Comparison of ENCODE assay signal across 31 cellular contexts in the genomic region with DNA sequence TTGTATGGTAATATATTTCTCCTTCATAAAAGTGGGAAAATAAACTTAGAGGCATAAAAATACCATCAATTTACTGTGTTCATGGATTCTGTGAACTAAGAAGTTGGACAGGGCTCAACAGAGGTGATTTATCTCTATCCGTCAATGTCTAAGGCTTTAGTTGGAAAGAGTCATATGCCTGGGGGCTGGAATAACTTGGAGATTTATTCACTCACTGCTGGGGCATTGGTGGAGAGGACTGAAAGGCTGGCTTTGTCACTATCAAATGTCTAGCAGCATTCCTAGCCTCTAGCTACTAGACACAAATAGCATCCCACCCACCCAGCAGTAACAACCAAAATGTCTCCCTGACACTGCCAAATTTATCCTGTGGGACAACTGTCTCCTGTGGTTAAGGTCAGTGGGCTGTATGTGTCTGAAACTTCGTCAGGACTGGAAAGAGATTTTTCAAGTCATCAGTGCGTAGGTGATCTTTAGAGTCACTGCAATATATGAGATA.
"Had no signal": no experiment of that assay in that cellular context is flagged by ENCODE, and none has a peak within 500 bp of the region (broad histone marks: within the 10 kb centered on the region; RNA-seq: fewer than 3 reads in every experiment).

No MANE protein-coding gene starts in this region.

- H3K4me1 Mint-ChIP-seq: activated naive CD4-positive, alpha-beta T cell treated with anti-CD3 and anti-CD28 coated beads, Interleukin-2, amount 10 ng/mL, durations not matched to agents 7 days and 5 days; activated naive CD8-positive, alpha-beta T cell treated with anti-CD3 and anti-CD28 coated beads, Interleukin-2, amount 10 ng/mL, durations not matched to agents 7 days and 5 days; nephron progenitor cell; stimulated activated naive B cell treated with anti-CD40 and anti-IgM and Interleukin-4, amounts not matched to agents 10 μg/mL and 1 μg/mL and 100 μg/mL, for 72 hours; T-helper 17 cell had no signal

- FAIRE-seq: astrocyte, endothelial cell of umbilical vein had no signal

- H3K27ac ChIP-seq: brain microvascular endothelial cell, heart right ventricle, left lung, lower lobe of right lung, ovary, prostate gland, stomach, thyroid gland, WERI-Rb-1 had no signal

- H3K9me3 ChIP-seq: heart right ventricle, left lung, lower lobe of right lung, ovary, prostate gland, stomach, thyroid gland had no signal

- H3K4me3 ChIP-seq: heart right ventricle, left lung, lower lobe of right lung, ovary, prostate gland, stomach, thyroid gland had no signal

- H3K27me3 ChIP-seq: brain microvascular endothelial cell, left lung, ovary, stomach, thyroid gland had no signal

- H3K4me3 Mint-ChIP-seq: activated CD4-positive, alpha-beta memory T cell treated with anti-CD3 and anti-CD28 coated beads for 36 hours; activated naive CD4-positive, alpha-beta T cell treated with anti-CD3 and anti-CD28 coated beads, Interleukin-2, amount 10 ng/mL, durations not matched to agents 7 days and 5 days; activated naive CD8-positive, alpha-beta T cell treated with anti-CD3 and anti-CD28 coated beads, Interleukin-2, amount 10 ng/mL, durations not matched to agents 7 days and 5 days; activated T-helper 1 cell treated with anti-CD3 and anti-CD28 coated beads, Interleukin-12 subunit alpha, Interleukin-12 subunit beta, Interleukin-2, Interleukin-4 antibody, amounts not matched to agents 30 ng/mL and 10 ng/mL and 1 ng/mL, durations not matched to agents 14 hours and 24 hours and 36 hours; nephron progenitor cell; stimulated activated naive B cell treated with anti-CD40 and anti-IgM and Interleukin-4, amounts not matched to agents 10 μg/mL and 1 μg/mL and 100 μg/mL, for 72 hours; T-helper 17 cell had no signal

- H3K9me3 Mint-ChIP-seq: activated CD4-positive, alpha-beta memory T cell treated with anti-CD3 and anti-CD28 coated beads for 36 hours; activated naive CD4-positive, alpha-beta T cell treated with anti-CD3 and anti-CD28 coated beads, Interleukin-2, amount 10 ng/mL, durations not matched to agents 7 days and 5 days; activated T-helper 1 cell treated with anti-CD3 and anti-CD28 coated beads, Interleukin-12 subunit alpha, Interleukin-12 subunit beta, Interleukin-2, Interleukin-4 antibody, amounts not matched to agents 30 ng/mL and 10 ng/mL and 1 ng/mL, durations not matched to agents 14 hours and 24 hours and 36 hours had no signal

- DNase-seq: activated CD4-positive, alpha-beta memory T cell treated with anti-CD3 and anti-CD28 coated beads for 36 hours; activated CD4-positive, alpha-beta T cell treated with anti-CD3 and anti-CD28 coated beads for 48 hours; activated CD8-positive, alpha-beta memory T cell treated with anti-CD3 and anti-CD28 coated beads, Interleukin-2, amount 50 U/mL, for 4 hours; activated effector memory CD4-positive, alpha-beta T cell treated with anti-CD3 and anti-CD28 coated beads, Interleukin-2, amount 50 U/mL, for 16 hours; activated naive CD4-positive, alpha-beta T cell treated with anti-CD3 and anti-CD28 coated beads, Interleukin-2, amount 10 ng/mL, durations not matched to agents 7 days and 5 days; activated naive CD8-positive, alpha-beta T cell treated with anti-CD3 and anti-CD28 coated beads, Interleukin-2, amount 10 ng/mL, durations not matched to agents 7 days and 5 days; activated T-cell treated with anti-CD3 and anti-CD28 coated beads, Interleukin-2, amount 50 U/mL, for 1 hour; brain microvascular endothelial cell; cortex of kidney; foreskin fibroblast; heart right ventricle; left lung; lower lobe of right lung; mesenchymal stem cell; nephron progenitor cell; ovary; retina; stimulated activated CD4-positive, alpha-beta T cell treated with anti-CD3 and anti-CD28 coated beads, Interleukin-15, amount 100 ng/mL, for 24 hours; stimulated activated CD4-positive, alpha-beta T cell treated with anti-CD3 and anti-CD28 coated beads, Interleukin-2, amount 100 ng/mL, for 24 hours; stimulated activated naive B cell treated with anti-CD40 and anti-IgM and Interleukin-4, amounts not matched to agents 10 μg/mL and 1 μg/mL and 100 μg/mL, for 72 hours; stomach; T-helper 17 cell; T1000; thyroid gland; WERI-Rb-1 had no signal

- H3K36me3 ChIP-seq: heart right ventricle, lower lobe of right lung, ovary, prostate gland, stomach, WERI-Rb-1 had no signal

- ATAC-seq: activated CD4-positive, CD25-positive, alpha-beta regulatory T cell treated with anti-CD3 and anti-CD28 coated beads, Interleukin-2, amount 50 U/mL, for 24 hours; esophagus mucosa; heart right ventricle; left lung; lower lobe of right lung; stimulated activated naive B cell treated with anti-CD40 and anti-IgM and Interleukin-4, amounts not matched to agents 10 μg/mL and 1 μg/mL and 100 μg/mL, for 72 hours; T-helper 17 cell had no signal

- H3K27ac Mint-ChIP-seq: activated CD4-positive, alpha-beta memory T cell treated with anti-CD3 and anti-CD28 coated beads for 36 hours; activated naive CD4-positive, alpha-beta T cell treated with anti-CD3 and anti-CD28 coated beads, Interleukin-2, amount 10 ng/mL, durations not matched to agents 7 days and 5 days; activated naive CD8-positive, alpha-beta T cell treated with anti-CD3 and anti-CD28 coated beads, Interleukin-2, amount 10 ng/mL, durations not matched to agents 7 days and 5 days; activated T-helper 1 cell treated with anti-CD3 and anti-CD28 coated beads, Interleukin-12 subunit alpha, Interleukin-12 subunit beta, Interleukin-2, Interleukin-4 antibody, amounts not matched to agents 30 ng/mL and 10 ng/mL and 1 ng/mL, durations not matched to agents 14 hours and 24 hours and 36 hours; nephron progenitor cell; stimulated activated naive B cell treated with anti-CD40 and anti-IgM and Interleukin-4, amounts not matched to agents 10 μg/mL and 1 μg/mL and 100 μg/mL, for 72 hours; T-helper 17 cell had no signal

- H3K36me3 Mint-ChIP-seq: activated CD4-positive, alpha-beta memory T cell treated with anti-CD3 and anti-CD28 coated beads for 36 hours; activated naive CD4-positive, alpha-beta T cell treated with anti-CD3 and anti-CD28 coated beads, Interleukin-2, amount 10 ng/mL, durations not matched to agents 7 days and 5 days; activated naive CD8-positive, alpha-beta T cell treated with anti-CD3 and anti-CD28 coated beads, Interleukin-2, amount 10 ng/mL, durations not matched to agents 7 days and 5 days; stimulated activated naive B cell treated with anti-CD40 and anti-IgM and Interleukin-4, amounts not matched to agents 10 μg/mL and 1 μg/mL and 100 μg/mL, for 72 hours had no signal

- H3K4me1 ChIP-seq: left lung, lower lobe of right lung, prostate gland, stomach, thyroid gland had no signal
